22 cellular contexts compared by ENCODE assay signal in genomic region chr21:44957047-44957831, GRCh38. TPM values are rescaled to one million over a fixed set of nuclear protein-coding genes. Genes with fewer than 3 reads are reported as not detected.
DNase-seq lines count a peak whose midpoint lies in the region; ATAC-seq, FAIRE-seq and TF ChIP-seq lines count a peak whose summit lies in the region.
"Had no signal": no experiment of that assay in that cellular context is flagged by ENCODE, and none has a peak within 500 bp of the region (broad histone marks: within the 10 kb centered on the region; RNA-seq: fewer than 3 reads in every experiment).

No MANE protein-coding gene starts in this region.

- H3K36me3 Mint-ChIP-seq in nephron progenitor cell (ENCODE audit: low read depth): peaks cover 37% of the 10 kb centered on the region
- H3K36me3 Mint-ChIP-seq: activated naive CD8-positive, alpha-beta T cell had no signal

- H3K9me3 ChIP-seq in esophagus squamous epithelium (no peaks in the 10 kb centered on the region), aorta (ENCODE audit: control insufficient read depth, low read length) (no peaks in the 10 kb centered on the region)
- H3K9me3 ChIP-seq: A549, psoas muscle had no signal

- intact Hi-C loops in Right ventricle myocardium inferior (cut with DNase I) (loop anchor here (5.0 kb wide), 1 partner anchor 35 kb away; no protein-coding TSS in a partner anchor), cardiac septum (cut with DNase I) (no loop called here), esophagus squamous epithelium (cut with DNase I) (loop anchor here (10.0 kb wide), 1 partner anchor 478 kb away; no protein-coding TSS in a partner anchor), aorta (cut with DNase I) (loop anchor here (5.0 to 10.0 kb wide), 3 partner anchors 60 to 338 kb away; no protein-coding TSS in a partner anchor)

- no peak for ATAC-seq in Right ventricle myocardium inferior
- no peak for ATAC-seq in aorta (ENCODE audit: low FRiP score)
- ATAC-seq in stimulated activated naive CD8-positive, alpha-beta T cell treated with anti-CD3 and anti-CD28 coated beads, Interleukin-15, amount 100 ng/mL, for 72 hours: no peak
- ATAC-seq in GM19324 (IDR thresholded peaks at IDR 0.05; ENCODE audit: low FRiP score, unreplicated experiment): no peak
- ATAC-seq: A549, esophagus mucosa had no signal

- FAIRE-seq in H54 (lab: Jason Lieb, UNC): no peak
- FAIRE-seq: A549, RCC 7860 had no signal

- H3K27ac ChIP-seq in esophagus squamous epithelium: peak overlapping the region in 3 of 4 donors; percentile 51 to 83 (median 73)
- H3K27ac ChIP-seq in aorta (ENCODE audit: low read depth in 1 of 2, low read length in 2 of 2): peak overlapping the region in 1 of 2 donors; percentile 78
- H3K27ac ChIP-seq: A549 had no signal

- H3K4me3 ChIP-seq in esophagus squamous epithelium (no peak overlapping the region), aorta (ENCODE audit: low read length in 2 of 2) (no peak overlapping the region)
- H3K4me3 ChIP-seq: A549, psoas muscle had no signal

- peaks cover 26% of the 10 kb centered on the region for H3K4me1 Mint-ChIP-seq in nephron progenitor cell
- H3K4me1 Mint-ChIP-seq in stimulated activated naive CD8-positive, alpha-beta T cell treated with anti-CD3 and anti-CD28 coated beads, Interleukin-15, amount 100 ng/mL, for 72 hours: peaks cover 25% of the 10 kb centered on the region

- H3K4me3 Mint-ChIP-seq in nephron progenitor cell: no peak overlapping the region
- no peak overlapping the region for H3K4me3 Mint-ChIP-seq in stimulated activated naive CD8-positive, alpha-beta T cell treated with anti-CD3 and anti-CD28 coated beads, Interleukin-15, amount 100 ng/mL, for 72 hours
- H3K4me3 Mint-ChIP-seq: activated CD4-positive, alpha-beta T cell treated with anti-CD3 and anti-CD28 coated beads, Interleukin-2, amount 10 ng/mL, durations not matched to agents 7 days and 5 days; activated naive CD8-positive, alpha-beta T cell; CD4-positive, alpha-beta T cell; immature natural killer cell; naive B cell had no signal

- H3K9me3 Mint-ChIP-seq in nephron progenitor cell: no peaks in the 10 kb centered on the region
- no peaks in the 10 kb centered on the region for H3K9me3 Mint-ChIP-seq in stimulated activated naive CD8-positive, alpha-beta T cell treated with anti-CD3 and anti-CD28 coated beads, Interleukin-15, amount 100 ng/mL, for 72 hours
- H3K9me3 Mint-ChIP-seq: activated CD4-positive, alpha-beta T cell treated with anti-CD3 and anti-CD28 coated beads, Interleukin-2, amount 10 ng/mL, durations not matched to agents 7 days and 5 days; CD4-positive, alpha-beta T cell; immature natural killer cell had no signal

- DNase-seq in Right ventricle myocardium inferior (ENCODE audit: missing footprints) (peak; percentile 51), cardiac septum (ENCODE audit: low spot score) (no peak), esophagus squamous epithelium (lab: John Stamatoyannopoulos, UW) (no peak), nephron progenitor cell (no peak), aorta (peak; percentile 43 to 75), H54 (ENCODE audit: insufficient read length, low spot score) (no peak)
- no peak for DNase-seq in stimulated activated naive CD8-positive, alpha-beta T cell treated with anti-CD3 and anti-CD28 coated beads, Interleukin-15, amount 100 ng/mL, for 72 hours
- DNase-seq: activated CD4-positive, alpha-beta T cell treated with anti-CD3 and anti-CD28 coated beads, Interleukin-2, amount 10 ng/mL, durations not matched to agents 7 days and 5 days; CD4-positive, alpha-beta T cell; dermis blood vessel endothelial cell; immature natural killer cell; MM.1S; naive B cell; NCI-H146; NCI-H748 treated with DMSO at 0.1 percent for 48 hours; stimulated activated CD4-positive, alpha-beta T cell treated with anti-CD3 and anti-CD28 coated beads, Interleukin-12 subunit alpha, Interleukin-12 subunit beta, amount 100 ng/mL, for 4 hours had no signal

- WGBS in esophagus squamous epithelium, 2 donors: 98 to 100% methylated on average over 2 to 7 of the region's 22 CpGs
- WGBS in aorta, 2 donors: 96 to 98% methylated on average over 21 to 22 of the region's 22 CpGs

- TF ChIP-seq CTCF in esophagus squamous epithelium (IDR thresholded peaks at IDR 0.05): no peak
- no peak for TF ChIP-seq CTCF in nephron progenitor cell (IDR thresholded peaks at IDR 0.05)

- H3K4me1 ChIP-seq in esophagus squamous epithelium: peaks cover 16 to 48% (median 26%) of the 10 kb centered on the region in 3 donors
- H3K4me1 ChIP-seq in aorta (ENCODE audit: control insufficient read depth in 1 of 2, insufficient read depth in 2 of 2, low read length in 2 of 2): no peaks in the 10 kb centered on the region
- H3K4me1 ChIP-seq: A549 had no signal

- no peak for TF ChIP-seq POLR2A in esophagus squamous epithelium (IDR thresholded peaks at IDR 0.05)
- no peak for TF ChIP-seq POLR2A in H54 (IDR thresholded peaks at IDR 0.05; ENCODE audit: low read depth, low read length)

- no peaks in the 10 kb centered on the region for H3K27me3 ChIP-seq in esophagus squamous epithelium
- no peaks in the 10 kb centered on the region for H3K27me3 ChIP-seq in aorta (ENCODE audit: control insufficient read depth in 1 of 2, insufficient read depth in 2 of 2, low read length in 1 of 2)

- peak overlapping the region; percentile 96 for H3K27ac Mint-ChIP-seq in nephron progenitor cell
- H3K27ac Mint-ChIP-seq in stimulated activated naive CD8-positive, alpha-beta T cell treated with anti-CD3 and anti-CD28 coated beads, Interleukin-15, amount 100 ng/mL, for 72 hours: peak overlapping the region in 1 of 2 donors; percentile 19
- H3K27ac Mint-ChIP-seq: activated CD4-positive, alpha-beta T cell treated with anti-CD3 and anti-CD28 coated beads, Interleukin-2, amount 10 ng/mL, durations not matched to agents 7 days and 5 days; activated naive CD8-positive, alpha-beta T cell; CD4-positive, alpha-beta T cell had no signal

- no peaks in the 10 kb centered on the region for H3K27me3 Mint-ChIP-seq in nephron progenitor cell (ENCODE audit: low read depth, poor library complexity)
- H3K27me3 Mint-ChIP-seq in stimulated activated naive CD8-positive, alpha-beta T cell treated with anti-CD3 and anti-CD28 coated beads, Interleukin-15, amount 100 ng/mL, for 72 hours: no peaks in the 10 kb centered on the region
- H3K27me3 Mint-ChIP-seq: activated CD4-positive, alpha-beta T cell treated with anti-CD3 and anti-CD28 coated beads, Interleukin-2, amount 10 ng/mL, durations not matched to agents 7 days and 5 days; activated naive CD8-positive, alpha-beta T cell; CD4-positive, alpha-beta T cell; naive B cell had no signal

- H3K36me3 ChIP-seq in esophagus squamous epithelium (peaks cover 0 to 88% (median 4%) of the 10 kb centered on the region in 3 donors), aorta (ENCODE audit: control insufficient read depth in 1 of 2, insufficient read depth in 2 of 2, low read length in 1 of 2) (no peaks in the 10 kb centered on the region)

RNA-seq across cellular contexts. Expression of gene SLX9, which starts 17.4 kb away (rescaled TPM):
- total RNA-seq in Right ventricle myocardium inferior (66.5 TPM), cardiac septum (35.8 TPM), esophagus squamous epithelium (10 to 100 TPM; 10.2 to 16.1 (median 11.1) TPM), aorta (10 to 100 TPM; 21.5 to 29.6 TPM)
- 10 to 100 TPM; 17.3 to 19.2 TPM for polyA plus RNA-seq in aorta

RNA-seq across cellular contexts. Expression of gene ITGB2, which starts 36.5 kb away (rescaled TPM):
- total RNA-seq in Right ventricle myocardium inferior (36.7 TPM), cardiac septum (11.5 TPM), esophagus squamous epithelium (10 to 100 TPM in 2 of 4 donors, 1 to 10 TPM in 2; 6.6 to 47.1 (median 18.5) TPM), aorta (100 to 1,000 TPM in 1 of 2 donors, 10 to 100 TPM in 1; 65.5 to 110 TPM)
- 10 to 100 TPM in 1 of 2 donors, 1 to 10 TPM in 1; 6.7 to 48.5 TPM for polyA plus RNA-seq in aorta

Comparison
In these comparisons a context has a peak if more than half of its experiments do, and no peak if none do; other contexts are left out.
1. DNase-seq: peak in Right ventricle myocardium inferior (single experiment) and aorta (2 of 2); none in cardiac septum (single experiment), esophagus squamous epithelium (single experiment), nephron progenitor cell (single experiment), stimulated activated naive CD8-positive, alpha-beta T cell treated with anti-CD3 and anti-CD28 coated beads, Interleukin-15, amount 100 ng/mL, for 72 hours (0 of 2) and H54 (single experiment).